In genomic region chr20:57545927-57546662, GRCh38 we compare ENCODE assay signal across 2 cellular contexts.
TF ChIP-seq lines count a peak whose summit lies in the region.

No MANE protein-coding gene starts in this region.

TF ChIP-seq in K562, 482 proteins besides CTCF, POLR2A, EP300 and RAD21 (continued from another document):
- no peak for TF ChIP-seq BRF2 (IDR thresholded peaks at IDR 0.05; ENCODE audit: borderline replicate concordance, insufficient read depth, insufficient read length)
- no peak for TF ChIP-seq NFATC3 (IDR thresholded peaks at IDR 0.05)
- no peak for TF ChIP-seq CREB1 (IDR thresholded peaks at IDR 0.05)
- TF ChIP-seq CREB1 (CRISPR knock-in tag; IDR thresholded peaks at IDR 0.05), result no peak
- TF ChIP-seq ZBTB5 (IDR thresholded peaks at IDR 0.05), result no peak
- TF ChIP-seq KHSRP (IDR thresholded peaks at IDR 0.05), result no peak
- TF ChIP-seq MITF (IDR thresholded peaks at IDR 0.05), result no peak
- TF ChIP-seq ILF3 (IDR thresholded peaks at IDR 0.05; ENCODE audit: borderline replicate concordance), result no peak

TF ChIP-seq in HepG2, 621 proteins besides CTCF, POLR2A, EP300 and RAD21 (continued from another document and continues in another):
- TF ChIP-seq THAP8 (CRISPR knock-in tag; IDR thresholded peaks at IDR 0.05; ENCODE audit: borderline replicate concordance) (no peak), ZNF737 (CRISPR knock-in tag; IDR thresholded peaks at IDR 0.05; ENCODE audit: borderline replicate concordance) (0 out of 2 replicates have a peak, but pooled peaks have one; percentile 60), ZSCAN25 (CRISPR knock-in tag; IDR thresholded peaks at IDR 0.05) (no peak), ZNF225 (CRISPR knock-in tag; IDR thresholded peaks at IDR 0.05) (no peak), MXD4 (CRISPR knock-in tag; IDR thresholded peaks at IDR 0.05) (no peak), PBX2 (CRISPR knock-in tag; IDR thresholded peaks at IDR 0.05) (no peak), CERS6 (CRISPR knock-in tag; IDR thresholded peaks at IDR 0.05) (no peak), PREB (CRISPR knock-in tag; IDR thresholded peaks at IDR 0.05) (no peak), AGO2 (optimal IDR thresholded peaks at IDR 0.05; ENCODE audit: low read depth, low read length) (no peak), REXO4 (CRISPR knock-in tag; IDR thresholded peaks at IDR 0.05; ENCODE audit: borderline replicate concordance) (no peak), ZNF276 (CRISPR knock-in tag; IDR thresholded peaks at IDR 0.05; ENCODE audit: low read depth) (no peak), MEIS1 (CRISPR knock-in tag; IDR thresholded peaks at IDR 0.05; ENCODE audit: borderline replicate concordance) (no peak), AGO1 (IDR thresholded peaks at IDR 0.05; ENCODE audit: low read depth, low read length, poor library complexity, severe bottlenecking) (no peak), CENPT (CRISPR knock-in tag; IDR thresholded peaks at IDR 0.05; ENCODE audit: low read depth) (no peak), KMT2A (CRISPR knock-in tag; IDR thresholded peaks at IDR 0.05) (no peak), ZNF670 (CRISPR knock-in tag; IDR thresholded peaks at IDR 0.05; ENCODE audit: borderline replicate concordance) (no peak), ZFP82 (CRISPR knock-in tag; IDR thresholded peaks at IDR 0.05; ENCODE audit: borderline replicate concordance) (no peak), MAFG (CRISPR knock-in tag; IDR thresholded peaks at IDR 0.05) (no peak), ZNF501 (CRISPR knock-in tag; IDR thresholded peaks at IDR 0.05) (peak; percentile 82), FOSL1 (CRISPR knock-in tag; IDR thresholded peaks at IDR 0.05; ENCODE audit: borderline replicate concordance) (no peak), ZFP37 (CRISPR knock-in tag; IDR thresholded peaks at IDR 0.05; ENCODE audit: borderline replicate concordance) (0 out of 2 replicates have a peak, but pooled peaks have one; percentile 12), MNT (IDR thresholded peaks at IDR 0.05) (no peak), ZKSCAN5 (CRISPR knock-in tag; IDR thresholded peaks at IDR 0.05) (no peak), ZNF24 (IDR thresholded peaks at IDR 0.05) (no peak), HOXD1 (CRISPR knock-in tag; IDR thresholded peaks at IDR 0.05) (no peak), CSRNP2 (CRISPR knock-in tag; conservative IDR thresholded peaks at IDR 0.05; ENCODE audit: low read depth) (no peak), FOXM1 (CRISPR knock-in tag; IDR thresholded peaks at IDR 0.05) (no peak), HBP1 (CRISPR knock-in tag; IDR thresholded peaks at IDR 0.05; ENCODE audit: low read depth) (no peak), RCOR2 (CRISPR knock-in tag; IDR thresholded peaks at IDR 0.05) (no peak), NONO (IDR thresholded peaks at IDR 0.05) (no peak), NONO (CRISPR knock-in tag; conservative IDR thresholded peaks at IDR 0.05) (no peak), GLI4 (CRISPR knock-in tag; IDR thresholded peaks at IDR 0.05; ENCODE audit: borderline replicate concordance) (no peak), ZNF703 (CRISPR knock-in tag; IDR thresholded peaks at IDR 0.05; ENCODE audit: borderline replicate concordance) (no peak), ZNF777 (CRISPR knock-in tag; IDR thresholded peaks at IDR 0.05) (no peak), ZNF383 (CRISPR knock-in tag; IDR thresholded peaks at IDR 0.05; ENCODE audit: borderline replicate concordance) (no peak), ZNF7 (CRISPR knock-in tag; IDR thresholded peaks at IDR 0.05) (no peak), ZNF800 (CRISPR knock-in tag; IDR thresholded peaks at IDR 0.05) (no peak), MTF1 (CRISPR knock-in tag; IDR thresholded peaks at IDR 0.05) (no peak), TRAFD1 (CRISPR knock-in tag; IDR thresholded peaks at IDR 0.05; ENCODE audit: borderline replicate concordance) (no peak), PRDM4 (CRISPR knock-in tag; IDR thresholded peaks at IDR 0.05; ENCODE audit: borderline replicate concordance) (no peak), MED8 (CRISPR knock-in tag; IDR thresholded peaks at IDR 0.05; ENCODE audit: insufficient replicate concordance) (no peak), RFX1 (IDR thresholded peaks at IDR 0.05) (no peak), SOX13 (IDR thresholded peaks at IDR 0.05) (no peak), SOX13 (CRISPR knock-in tag; conservative IDR thresholded peaks at IDR 0.05 in 1 of 2, IDR thresholded peaks at IDR 0.05 in 1 of 2) (no peak), SETDB1 (CRISPR knock-in tag; IDR thresholded peaks at IDR 0.05; ENCODE audit: borderline replicate concordance) (no peak), SALL1 (CRISPR knock-in tag; IDR thresholded peaks at IDR 0.05) (peak; percentile 32), HOXA7 (CRISPR knock-in tag; IDR thresholded peaks at IDR 0.05) (no peak), ZNF713 (CRISPR knock-in tag; IDR thresholded peaks at IDR 0.05) (no peak), ISL2 (CRISPR knock-in tag; IDR thresholded peaks at IDR 0.05) (no peak)
